In the genomic region with DNA sequence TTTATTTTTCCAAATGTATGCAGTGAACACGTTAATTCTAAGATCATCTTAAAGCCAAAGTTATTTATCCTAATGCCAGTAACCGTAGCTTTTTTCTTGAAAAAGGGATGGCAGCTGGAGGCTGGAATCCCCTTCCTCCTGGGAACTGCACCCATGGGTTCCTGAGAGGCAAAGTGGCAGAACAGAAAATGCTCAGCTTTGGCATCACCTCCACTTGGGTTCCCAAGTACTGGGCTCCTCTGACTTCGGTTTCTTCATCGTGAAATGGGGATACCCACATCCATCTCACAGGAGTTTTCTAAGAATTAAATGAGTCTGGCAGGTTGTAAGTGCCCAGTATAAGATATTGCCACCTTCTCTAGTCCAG, we compare ENCODE assay signal across 8 cellular contexts. TPM values are rescaled to one million over a fixed set of nuclear protein-coding genes. Genes with fewer than 3 reads are reported as not detected.
DNase-seq lines count a peak whose midpoint lies in the region; ATAC-seq and TF ChIP-seq lines count a peak whose summit lies in the region.

No MANE protein-coding gene starts in this region.

- peak overlapping the region; percentile 79 for H3K4me2 ChIP-seq in neural progenitor cell

- no peak overlapping the region for H3K27ac Mint-ChIP-seq in neural progenitor cell

- ATAC-seq in Right ventricle myocardium inferior (no peak), GM18861 (IDR thresholded peaks at IDR 0.05; ENCODE audit: unreplicated experiment) (no peak)

- H3K4me3 ChIP-seq in cardiac muscle cell (peak overlapping the region; percentile 44), HL-60 (replicated peaks; ENCODE audit: insufficient read depth, low read length) (peak overlapping the region; percentile 44), dorsolateral prefrontal cortex (peak overlapping the region; percentile 29 to 74 (median 55)), neural progenitor cell (peak overlapping the region; percentile 52)

- H3K9me3 ChIP-seq in cardiac muscle cell (ENCODE audit: low read depth) (no peaks in the 10 kb centered on the region), neural progenitor cell (ENCODE audit: low read depth) (no peaks in the 10 kb centered on the region)

- peaks cover 3% of the 10 kb centered on the region for H3K4me1 Mint-ChIP-seq in neural progenitor cell

- peak overlapping the region; percentile 98 for H2AFZ ChIP-seq in neural progenitor cell (replicated peaks)

- no peaks in the 10 kb centered on the region for H3K9me3 Mint-ChIP-seq in neural progenitor cell

- H3K4me3 Mint-ChIP-seq in neural progenitor cell: peak overlapping the region; percentile 85

- no peak overlapping the region for H3K27ac ChIP-seq in cardiac muscle cell
- H3K27ac ChIP-seq in HL-60 (replicated peaks): no peak overlapping the region
- H3K27ac ChIP-seq in dorsolateral prefrontal cortex: no peak overlapping the region
- H3K27ac ChIP-seq in neural progenitor cell: no peak overlapping the region

- TF ChIP-seq CTCF in cardiac muscle cell (IDR thresholded peaks at IDR 0.05; ENCODE audit: low read depth, low read length) (no peak), HL-60 (IDR thresholded peaks at IDR 0.05; ENCODE audit: insufficient read depth, low read length) (no peak), dorsolateral prefrontal cortex (IDR thresholded peaks at IDR 0.05 in 54 of 56, conservative IDR thresholded peaks at IDR 0.05 in 2 of 56; ENCODE audit: low read depth in 1 of 56, partially characterized antibody in 56 of 56) (no peak), neural progenitor cell (IDR thresholded peaks at IDR 0.05) (no peak)

- no peaks in the 10 kb centered on the region for H3K36me3 Mint-ChIP-seq in neural progenitor cell

- H3K4me1 ChIP-seq in cardiac muscle cell (ENCODE audit: low read depth) (no peaks in the 10 kb centered on the region), neural progenitor cell (peaks cover 3% of the 10 kb centered on the region)

- no peaks in the 10 kb centered on the region for H4K20me1 ChIP-seq in neural progenitor cell (ENCODE audit: low read depth)

- no peak overlapping the region for H3K9ac ChIP-seq in neural progenitor cell

- peaks cover 2% of the 10 kb centered on the region for H3K27me3 Mint-ChIP-seq in neural progenitor cell (ENCODE audit: insufficient read depth, low read depth)

- H3K27me3 ChIP-seq in cardiac muscle cell (no peaks in the 10 kb centered on the region), HL-60 (ENCODE audit: insufficient read depth, poor library complexity, severe bottlenecking) (no peaks in the 10 kb centered on the region), dorsolateral prefrontal cortex (no peaks in the 10 kb centered on the region), neural progenitor cell (peaks cover 4% of the 10 kb centered on the region)

- no peaks in the 10 kb centered on the region for H3K79me2 ChIP-seq in neural progenitor cell (ENCODE audit: low read depth)

- no peak for DNase-seq in cardiac muscle cell (ENCODE audit: low read depth in 1 of 2, low spot score in 1 of 2)
- no peak for DNase-seq in Right ventricle myocardium inferior (ENCODE audit: missing footprints)
- DNase-seq in HL-60 (ENCODE audit: low read depth in 1 of 2, low spot score in 1 of 2): no peak
- DNase-seq in dorsolateral prefrontal cortex: no peak
- DNase-seq in neural progenitor cell (ENCODE audit: low spot score): no peak
- no peak for DNase-seq in COLO829 (ENCODE audit: low spot score)
- DNase-seq in GDM1 (lab: John Stamatoyannopoulos, UW): no peak

- H3K36me3 ChIP-seq in cardiac muscle cell (no peaks in the 10 kb centered on the region), neural progenitor cell (no peaks in the 10 kb centered on the region)

- intact Hi-C loops in Right ventricle myocardium inferior (cut with DNase I): no loop called here
- intact Hi-C loops in dorsolateral prefrontal cortex (cut with DNase I): no loop called here

- H3F3A ChIP-seq in neural progenitor cell (ENCODE audit: low read depth): no peaks in the 10 kb centered on the region

RNA-seq across cellular contexts. Expression of a gene that starts 6.2 kb away (rescaled TPM):
- total RNA-seq in cardiac muscle cell: not detected in 2 replicates
- polyA plus RNA-seq in cardiac muscle cell: not detected in 2 replicates
- 0.68 TPM for total RNA-seq in Right ventricle myocardium inferior
- 1 to 10 TPM in 11 of 120 experiments, under 1 TPM in 47, not detected in 62; 0.13 to 2.4 (median 0.59) TPM for total RNA-seq in dorsolateral prefrontal cortex
- not detected in 2 replicates for total RNA-seq in neural progenitor cell (ENCODE audit: low replicate concordance)

RNA-seq across cellular contexts. Expression of a gene that starts 18.7 kb away (rescaled TPM):
- total RNA-seq in cardiac muscle cell: not detected in 2 replicates
- polyA plus RNA-seq in cardiac muscle cell: not detected in 2 replicates
- total RNA-seq in Right ventricle myocardium inferior: not detected
- total RNA-seq in dorsolateral prefrontal cortex: 1 to 10 TPM in 2 of 120 experiments, under 1 TPM in 4, not detected in 114; 0.38 to 1.7 (median 0.79) TPM
- total RNA-seq in neural progenitor cell (ENCODE audit: low replicate concordance): not detected in 2 replicates

RNA-seq across cellular contexts. Expression of a gene that starts 26.0 kb away (rescaled TPM):
- total RNA-seq in cardiac muscle cell: 0.86 and 1.2 TPM in 2 replicates
- polyA plus RNA-seq in cardiac muscle cell: 0.35 TPM in 1 of 2 replicates, not detected in the other
- total RNA-seq in Right ventricle myocardium inferior: not detected
- 1 to 10 TPM in 2 of 120 experiments, under 1 TPM in 21, not detected in 97; 0.45 to 1.3 (median 0.63) TPM for total RNA-seq in dorsolateral prefrontal cortex
- not detected in 2 replicates for total RNA-seq in neural progenitor cell (ENCODE audit: low replicate concordance)

RNA-seq across cellular contexts. Expression of a gene that starts 34.3 kb away (rescaled TPM):
- total RNA-seq in cardiac muscle cell (not detected in 2 replicates), Right ventricle myocardium inferior (not detected), dorsolateral prefrontal cortex (not detected), neural progenitor cell (ENCODE audit: low replicate concordance) (not detected in 2 replicates)
- not detected in 2 replicates for polyA plus RNA-seq in cardiac muscle cell
